Comparison of ENCODE assay signal across 18 cellular contexts in genomic region chr15:99368743-99369142, GRCh38.
A peak's percentile ranks its signal among the peaks of the same experiment; 100 is the strongest.
DNase-seq lines count a peak whose midpoint lies in the region; ATAC-seq, FAIRE-seq and TF ChIP-seq lines count a peak whose summit lies in the region.
"Had no signal": no experiment of that assay in that cellular context is flagged by ENCODE, and none has a peak within 500 bp of the region (broad histone marks: within the 10 kb centered on the region; RNA-seq: fewer than 3 reads in every experiment).

No MANE protein-coding gene starts in this region.

- ATAC-seq in natural killer cell treated with Interleukin-12 subunit alpha and Interleukin-12 subunit beta and Interleukin-15 and Interleukin-18, amount 100 ng/mL, for 72 hours: no peak
- ATAC-seq in natural killer cell: no peak
- no peak for ATAC-seq in left cardiac atrium
- ATAC-seq: CD8-positive, alpha-beta T cell had no signal

- FAIRE-seq in GM19239 (lab: Jason Lieb, UNC): peak; percentile 4
- FAIRE-seq: G401.6, H54 had no signal

- peak overlapping the region; percentile 24 to 80 for H3K27ac Mint-ChIP-seq in natural killer cell treated with Interleukin-12 subunit alpha and Interleukin-12 subunit beta and Interleukin-15 and Interleukin-18, amount 100 ng/mL, for 72 hours
- H3K27ac Mint-ChIP-seq in natural killer cell (no peak overlapping the region), endothelial cell (ENCODE audit: unreplicated experiment) (no peak overlapping the region)
- H3K27ac Mint-ChIP-seq: B cell; CD4-positive, CD25-positive, alpha-beta regulatory T cell; CD8-positive, alpha-beta T cell had no signal

- H3K36me3 Mint-ChIP-seq in natural killer cell treated with Interleukin-12 subunit alpha and Interleukin-12 subunit beta and Interleukin-15 and Interleukin-18, amount 100 ng/mL, for 72 hours: peaks cover 27% of the 10 kb centered on the region
- H3K36me3 Mint-ChIP-seq in natural killer cell (peaks cover 17% of the 10 kb centered on the region), endothelial cell (ENCODE audit: low read depth, unreplicated experiment) (peaks cover 21% of the 10 kb centered on the region)

- no peak for DNase-seq in natural killer cell treated with Interleukin-12 subunit alpha and Interleukin-12 subunit beta and Interleukin-15 and Interleukin-18, amount 100 ng/mL, for 72 hours (ENCODE audit: low spot score)
- no peak for DNase-seq in natural killer cell
- DNase-seq in GM19239 (ENCODE audit: insufficient read length, low spot score): no peak
- no peak for DNase-seq in endothelial cell (ENCODE audit: low spot score)
- DNase-seq in left cardiac atrium: no peak
- no peak for DNase-seq in coronary artery (ENCODE audit: low spot score)
- DNase-seq: Caco-2; CD4-positive, CD25-positive, alpha-beta regulatory T cell; CD8-positive, alpha-beta T cell; DMS153; DND-41; GOT3 had no signal

- H3K27ac ChIP-seq in coronary artery: no peak overlapping the region
- H3K27ac ChIP-seq: BLaER1, C4-2B had no signal

- intact Hi-C loops in natural killer cell (cut with micrococcal nuclease) (no loop called here), left cardiac atrium (cut with DNase I) (loop anchor here in 1 of 2 donors (10.0 kb wide), 1 partner anchor 74 kb away; no protein-coding TSS in a partner anchor)

- TF ChIP-seq CTCF in natural killer cell (IDR thresholded peaks at IDR 0.05) (no peak), endothelial cell (IDR thresholded peaks at IDR 0.05; ENCODE audit: unreplicated experiment) (no peak), coronary artery (IDR thresholded peaks at IDR 0.05) (no peak)

- peaks cover 8% of the 10 kb centered on the region for H3K9me3 Mint-ChIP-seq in natural killer cell treated with Interleukin-12 subunit alpha and Interleukin-12 subunit beta and Interleukin-15 and Interleukin-18, amount 100 ng/mL, for 72 hours
- peaks cover 4 to 8% of the 10 kb centered on the region in 2 donors for H3K9me3 Mint-ChIP-seq in natural killer cell
- no peaks in the 10 kb centered on the region for H3K9me3 Mint-ChIP-seq in endothelial cell (ENCODE audit: unreplicated experiment)

- H3K27me3 Mint-ChIP-seq in natural killer cell treated with Interleukin-12 subunit alpha and Interleukin-12 subunit beta and Interleukin-15 and Interleukin-18, amount 100 ng/mL, for 72 hours: no peaks in the 10 kb centered on the region
- H3K27me3 Mint-ChIP-seq in natural killer cell (ENCODE audit: low read depth in 2 of 2) (no peaks in the 10 kb centered on the region), endothelial cell (ENCODE audit: unreplicated experiment) (no peaks in the 10 kb centered on the region)
- H3K27me3 Mint-ChIP-seq: B cell; CD4-positive, CD25-positive, alpha-beta regulatory T cell had no signal

- H3K4me1 Mint-ChIP-seq in natural killer cell treated with Interleukin-12 subunit alpha and Interleukin-12 subunit beta and Interleukin-15 and Interleukin-18, amount 100 ng/mL, for 72 hours (ENCODE audit: low read depth in 2 of 2): peaks cover 41 to 43% of the 10 kb centered on the region in 2 donors
- H3K4me1 Mint-ChIP-seq in natural killer cell (peaks cover 0 to 11% of the 10 kb centered on the region in 2 donors), endothelial cell (ENCODE audit: unreplicated experiment) (no peaks in the 10 kb centered on the region)

- H3K4me3 ChIP-seq in coronary artery: no peak overlapping the region
- H3K4me3 ChIP-seq: BLaER1, HAP-1 had no signal

- H3K4me3 Mint-ChIP-seq in natural killer cell treated with Interleukin-12 subunit alpha and Interleukin-12 subunit beta and Interleukin-15 and Interleukin-18, amount 100 ng/mL, for 72 hours: peak overlapping the region; percentile 71
- H3K4me3 Mint-ChIP-seq in natural killer cell (no peak overlapping the region), endothelial cell (ENCODE audit: unreplicated experiment) (peak overlapping the region; percentile 10)
- H3K4me3 Mint-ChIP-seq: B cell; CD4-positive, CD25-positive, alpha-beta regulatory T cell; CD8-positive, alpha-beta T cell had no signal

Comparison
In these comparisons a context has a peak if more than half of its experiments do, and no peak if none do; other contexts are left out.
1. H3K27ac Mint-ChIP-seq: peak in natural killer cell treated with Interleukin-12 subunit alpha and Interleukin-12 subunit beta and Interleukin-15 and Interleukin-18, amount 100 ng/mL, for 72 hours (2 of 2); none in natural killer cell (0 of 2) and endothelial cell (single experiment).